Comparison of ENCODE assay signal across 16 cellular contexts in the genomic region with DNA sequence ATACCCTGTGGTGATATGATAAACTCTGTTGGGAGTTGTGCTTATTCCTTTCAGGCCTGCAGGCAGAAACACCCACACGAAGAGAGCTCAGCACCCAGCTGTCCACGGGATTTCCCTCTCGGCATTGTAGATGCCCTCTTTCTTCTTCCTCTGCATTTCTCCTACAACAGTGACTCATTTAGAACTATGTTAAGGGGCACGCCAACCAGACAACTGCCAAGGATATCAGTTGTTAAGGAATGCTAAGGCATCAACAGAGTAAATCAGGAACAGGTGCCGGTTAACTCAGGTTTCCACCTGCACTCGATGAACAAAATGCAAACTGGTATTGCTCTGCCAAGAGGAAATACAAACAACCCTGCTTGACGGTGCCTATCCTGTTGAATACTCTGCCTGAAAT.
DNase-seq lines count a peak whose midpoint lies in the region; ATAC-seq, FAIRE-seq and TF ChIP-seq lines count a peak whose summit lies in the region.
"Had no signal": no experiment of that assay in that cellular context is flagged by ENCODE, and none has a peak within 500 bp of the region (broad histone marks: within the 10 kb centered on the region; RNA-seq: fewer than 3 reads in every experiment).

No MANE protein-coding gene starts in this region.

- no peak overlapping the region for H3K9ac ChIP-seq in Karpas-422 (ENCODE audit: low read length)
- H3K9ac ChIP-seq in HepG2 (ENCODE audit: insufficient read depth, low read depth, low read length), result no peak overlapping the region

- in situ Hi-C loops in astrocyte of the spinal cord (cut with HindIII; ENCODE audit: low sequenced_read_pairs) (no loop called here), HepG2 (cut with HindIII; ENCODE audit: extremely low pct_ligation_motif_present, low pct_unique_long_range_greater_than_20kb) (no loop called here)

- H3K4me1 ChIP-seq in Karpas-422 (ENCODE audit: low read length) (no peaks in the 10 kb centered on the region), lung (ENCODE audit: control insufficient read depth in 2 of 2, insufficient read depth in 2 of 2, low read length in 2 of 2) (no peaks in the 10 kb centered on the region), hepatocyte (ENCODE audit: insufficient read depth) (no peaks in the 10 kb centered on the region), HepG2 (ENCODE audit: insufficient read depth, low read length) (no peaks in the 10 kb centered on the region)
- H3K4me1 ChIP-seq: esophagus muscularis mucosa, HAP-1 had no signal

- H3K27ac ChIP-seq in Karpas-422 (ENCODE audit: low read length) (no peak overlapping the region), lung (ENCODE audit: low read depth in 1 of 2, low read length in 1 of 2) (no peak overlapping the region), hepatocyte (no peak overlapping the region), HepG2 (ENCODE audit: extremely low read length, insufficient read depth, low read length) (no peak overlapping the region), coronary artery (no peak overlapping the region)
- H3K27ac ChIP-seq: cardiac muscle cell, esophagus muscularis mucosa had no signal

- H3K36me3 ChIP-seq in Karpas-422 (ENCODE audit: insufficient read depth, low read length) (no peaks in the 10 kb centered on the region), lung (ENCODE audit: control insufficient read depth in 2 of 2, insufficient read depth in 2 of 2, low read length in 2 of 2) (no peaks in the 10 kb centered on the region), hepatocyte (replicated peaks; ENCODE audit: insufficient read depth, low read depth) (no peaks in the 10 kb centered on the region), HepG2 (replicated peaks in 1 of 2; ENCODE audit: control insufficient read depth in 1 of 2, insufficient read depth in 2 of 2, low read length in 2 of 2) (no peaks in the 10 kb centered on the region)
- H3K36me3 ChIP-seq: cardiac muscle cell, esophagus muscularis mucosa, HAP-1 had no signal

- no peak for TF ChIP-seq POLR2A in HepG2 (IDR thresholded peaks at IDR 0.05; ENCODE audit: insufficient read depth in 1 of 2, low read depth in 2 of 2, low read length in 2 of 2)

- H3K4me2 ChIP-seq in Karpas-422 (ENCODE audit: low read depth, low read length, poor library complexity, severe bottlenecking) (no peak overlapping the region), hepatocyte (no peak overlapping the region), HepG2 (ENCODE audit: low read depth, low read length) (no peak overlapping the region)

- intact Hi-C loops in HepG2 (cut with micrococcal nuclease; ENCODE audit: unreplicated experiment), result no loop called here

- no peaks in the 10 kb centered on the region for H3K79me2 ChIP-seq in Karpas-422 (ENCODE audit: low read length)
- no peaks in the 10 kb centered on the region for H3K79me2 ChIP-seq in hepatocyte
- H3K79me2 ChIP-seq in HepG2 (ENCODE audit: insufficient read depth, low read length), result no peaks in the 10 kb centered on the region

- TF ChIP-seq RAD21 in HepG2 (CRISPR knock-in tag; IDR thresholded peaks at IDR 0.05), result no peak

- no peaks in the 10 kb centered on the region; the same call in 1 of the 2 replicates for H3K27me3 ChIP-seq in Karpas-422 (ENCODE audit: low read length)
- no peaks in the 10 kb centered on the region for H3K27me3 ChIP-seq in lung (ENCODE audit: control insufficient read depth, insufficient read depth)
- no peaks in the 10 kb centered on the region for H3K27me3 ChIP-seq in hepatocyte
- no peaks in the 10 kb centered on the region for H3K27me3 ChIP-seq in HepG2 (ENCODE audit: control insufficient read depth in 1 of 2, insufficient read depth in 2 of 2, low read length in 2 of 2)
- H3K27me3 ChIP-seq: cardiac muscle cell, esophagus muscularis mucosa had no signal

- DNase-seq in Ammon's horn (ENCODE audit: low spot score) (peak; percentile 24), Karpas-422 (no peak), astrocyte of the spinal cord (ENCODE audit: low read depth, low spot score) (peak; percentile 22), lung (ENCODE audit: low spot score) (no peak), hepatocyte (ENCODE audit: low spot score) (no peak), HepG2 (ENCODE audit: low spot score) (no peak), activated gamma-delta T cell (lab: John Stamatoyannopoulos, UW) (no peak), coronary artery (ENCODE audit: low spot score) (no peak)
- DNase-seq: activated CD4-positive, CD25-positive, alpha-beta regulatory T cell treated with anti-CD3 and anti-CD28 coated beads, Interleukin-2, amount 50 U/mL, for 72 hours; CD4-positive, CD25-positive, alpha-beta regulatory T cell; natural killer cell; NCI-H446 treated with DMSO at 0.1 percent for 48 hours had no signal

- FAIRE-seq in HepG2 (lab: Jason Lieb, UNC), result no peak
- FAIRE-seq: K562 had no signal

- ATAC-seq in lung (ENCODE audit: insufficient read depth, low FRiP score) (peak; percentile 51), HepG2 (no peak)
- ATAC-seq: K562, natural killer cell had no signal

- no TSS peak for BruUV-seq in HepG2 (replicated peaks; lab: Mats Ljungman, UMichigan)

- H2AFZ ChIP-seq in Karpas-422 (ENCODE audit: low read length), result peak overlapping the region; percentile 41; the same call in 1 of the 2 replicates
- no peak overlapping the region for H2AFZ ChIP-seq in hepatocyte
- H2AFZ ChIP-seq in HepG2 (ENCODE audit: low read length), result no peak overlapping the region

- WGBS in lung, 2 donors, result 69 to 77% methylated on average over 7 of the region's 7 CpGs
- WGBS in hepatocyte (ENCODE audit: low lambda C conversion rate, missing lambda C conversion rate), result 75% methylated on average over 7 of the region's 7 CpGs
- WGBS in HepG2 (ENCODE audit: low lambda C conversion rate), result 10% methylated on average over 7 of the region's 7 CpGs

- POLR2A ChIA-PET in HepG2 (lab: Yijun Ruan, JAX), result no interaction called here

- no peak for TF ChIP-seq CTCF in astrocyte of the spinal cord (IDR thresholded peaks at IDR 0.05; ENCODE audit: low read depth, low read length)
- TF ChIP-seq CTCF in lung (IDR thresholded peaks at IDR 0.05; ENCODE audit: control extremely low read depth, extremely low read depth), result no peak
- no peak for TF ChIP-seq CTCF in hepatocyte (IDR thresholded peaks at IDR 0.05; ENCODE audit: poor library complexity)
- no peak for TF ChIP-seq CTCF in HepG2 (CRISPR knock-in tag; IDR thresholded peaks at IDR 0.05)
- no peak for TF ChIP-seq CTCF in coronary artery (IDR thresholded peaks at IDR 0.05)

- no peaks in the 10 kb centered on the region for H4K20me1 ChIP-seq in Karpas-422 (ENCODE audit: insufficient read depth, low read depth, low read length)
- no peaks in the 10 kb centered on the region for H4K20me1 ChIP-seq in hepatocyte (ENCODE audit: insufficient read depth, poor library complexity, severe bottlenecking)
- no peaks in the 10 kb centered on the region for H4K20me1 ChIP-seq in HepG2 (ENCODE audit: insufficient read depth, low read length)

- H3K9me2 ChIP-seq in Karpas-422 (replicated peaks; ENCODE audit: insufficient read depth, low read length), result no peaks in the 10 kb centered on the region
- H3K9me2 ChIP-seq in hepatocyte (replicated peaks; ENCODE audit: insufficient read depth), result no peaks in the 10 kb centered on the region

- H3K9me3 ChIP-seq in Karpas-422 (ENCODE audit: low read length) (no peaks in the 10 kb centered on the region), lung (ENCODE audit: control insufficient read depth in 2 of 2, insufficient read depth in 1 of 2, low read length in 1 of 2) (no peaks in the 10 kb centered on the region), hepatocyte (ENCODE audit: low read depth) (no peaks in the 10 kb centered on the region), HepG2 (ENCODE audit: low read length) (no peaks in the 10 kb centered on the region)
- H3K9me3 ChIP-seq: esophagus muscularis mucosa, HAP-1 had no signal

- CTCF ChIA-PET in HepG2 (lab: Yijun Ruan, JAX; ENCODE audit: low intra/inter-chr PET ratio, low total read pairs), result no interaction called here

- H3K4me3 ChIP-seq in Karpas-422 (ENCODE audit: low read length), result no peak overlapping the region
- no peak overlapping the region for H3K4me3 ChIP-seq in astrocyte of the spinal cord (ENCODE audit: low read depth, low read length)
- H3K4me3 ChIP-seq in lung, result no peak overlapping the region
- no peak overlapping the region for H3K4me3 ChIP-seq in hepatocyte
- H3K4me3 ChIP-seq in HepG2 (replicated peaks in 1 of 3; ENCODE audit: insufficient read depth in 1 of 3, low read depth in 2 of 3, low read length in 3 of 3), result no peak overlapping the region
- H3K4me3 ChIP-seq in coronary artery, result no peak overlapping the region
- H3K4me3 ChIP-seq: cardiac muscle cell, esophagus muscularis mucosa, HAP-1, K562 had no signal

- no peak for TF ChIP-seq EP300 in HepG2 (IDR thresholded peaks at IDR 0.05; ENCODE audit: low read depth in 2 of 2, low read length in 2 of 2)
- TF ChIP-seq EP300 in HepG2 (CRISPR knock-in tag; IDR thresholded peaks at IDR 0.05; ENCODE audit: borderline replicate concordance), result no peak

TF ChIP-seq in HepG2, 621 proteins besides CTCF, POLR2A, EP300 and RAD21 (continues in another document):
- TF ChIP-seq CENPX (CRISPR knock-in tag; IDR thresholded peaks at IDR 0.05) (no peak), IKZF5 (CRISPR knock-in tag; IDR thresholded peaks at IDR 0.05) (no peak), KLF6 (CRISPR knock-in tag; IDR thresholded peaks at IDR 0.05) (no peak), ARNT (IDR thresholded peaks at IDR 0.05) (no peak)
- TF ChIP-seq, protein P1, sequence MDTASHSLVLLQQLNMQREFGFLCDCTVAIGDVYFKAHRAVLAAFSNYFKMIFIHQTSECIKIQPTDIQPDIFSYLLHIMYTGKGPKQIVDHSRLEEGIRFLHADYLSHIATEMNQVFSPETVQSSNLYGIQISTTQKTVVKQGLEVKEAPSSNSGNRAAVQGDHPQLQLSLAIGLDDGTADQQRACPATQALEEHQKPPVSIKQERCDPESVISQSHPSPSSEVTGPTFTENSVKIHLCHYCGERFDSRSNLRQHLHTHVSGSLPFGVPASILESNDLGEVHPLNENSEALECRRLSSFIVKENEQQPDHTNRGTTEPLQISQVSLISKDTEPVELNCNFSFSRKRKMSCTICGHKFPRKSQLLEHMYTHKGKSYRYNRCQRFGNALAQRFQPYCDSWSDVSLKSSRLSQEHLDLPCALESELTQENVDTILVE (CRISPR knock-in tag; IDR thresholded peaks at IDR 0.05), result no peak
- TF ChIP-seq, protein P2, sequence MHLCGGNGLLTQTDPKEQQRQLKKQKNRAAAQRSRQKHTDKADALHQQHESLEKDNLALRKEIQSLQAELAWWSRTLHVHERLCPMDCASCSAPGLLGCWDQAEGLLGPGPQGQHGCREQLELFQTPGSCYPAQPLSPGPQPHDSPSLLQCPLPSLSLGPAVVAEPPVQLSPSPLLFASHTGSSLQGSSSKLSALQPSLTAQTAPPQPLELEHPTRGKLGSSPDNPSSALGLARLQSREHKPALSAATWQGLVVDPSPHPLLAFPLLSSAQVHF (CRISPR knock-in tag; IDR thresholded peaks at IDR 0.05), result no peak

Comparison
In these comparisons a context has a peak if more than half of its experiments do, and no peak if none do; other contexts are left out.
1. DNase-seq: peak in Ammon's horn (single experiment) and astrocyte of the spinal cord (single experiment); none in Karpas-422 (single experiment), lung (single experiment), hepatocyte (single experiment), HepG2 (single experiment), activated gamma-delta T cell (single experiment) and coronary artery (single experiment).